Comparison of ENCODE assay signal across 8 cellular contexts in genomic region chr2:12718662-12719399, GRCh38. TPM values are rescaled to one million over a fixed set of nuclear protein-coding genes. Genes with fewer than 3 reads are reported as not detected.
DNase-seq lines count a peak whose midpoint lies in the region; ATAC-seq and TF ChIP-seq lines count a peak whose summit lies in the region.

No MANE protein-coding gene starts in this region.

- H3K9me3 ChIP-seq in CD8-positive, alpha-beta T cell (ENCODE audit: low read length) = no peaks in the 10 kb centered on the region

- TF ChIP-seq CTCF in CD8-positive, alpha-beta T cell (IDR thresholded peaks at IDR 0.05) = no peak
- TF ChIP-seq CTCF in foreskin keratinocyte (conservative IDR thresholded peaks at IDR 0.05) = no peak

- H3K4me3 ChIP-seq in CD8-positive, alpha-beta T cell (ENCODE audit: low read depth, low read length) = peak overlapping the region; percentile 75

- no peaks in the 10 kb centered on the region for H3K9me3 Mint-ChIP-seq in CD8-positive, alpha-beta T cell
- H3K9me3 Mint-ChIP-seq in activated naive CD8-positive, alpha-beta T cell treated with anti-CD3 and anti-CD28 coated beads for 36 hours = no peaks in the 10 kb centered on the region

- ATAC-seq in CD8-positive, alpha-beta T cell = no peak
- ATAC-seq in foreskin keratinocyte (no peak), GM21447 (IDR thresholded peaks at IDR 0.05; ENCODE audit: unreplicated experiment) (no peak)

- peaks cover 45% of the 10 kb centered on the region for H3K4me1 ChIP-seq in CD8-positive, alpha-beta T cell (ENCODE audit: insufficient read depth, low read length)
- peaks cover 16% of the 10 kb centered on the region for H3K4me1 ChIP-seq in foreskin keratinocyte

- H3K27me3 Mint-ChIP-seq in CD8-positive, alpha-beta T cell (ENCODE audit: low read depth) = no peaks in the 10 kb centered on the region
- no peaks in the 10 kb centered on the region for H3K27me3 Mint-ChIP-seq in activated naive CD8-positive, alpha-beta T cell treated with anti-CD3 and anti-CD28 coated beads for 36 hours

- CTCF ChIA-PET in CD8-positive, alpha-beta T cell (lab: Charles Lee) = interaction anchor here (0.6 to 4.9 kb wide), 7 partner anchors 10 to 304 kb away, joined by 3 to 32 read pairs (median 3); no protein-coding TSS in a partner anchor

- H3K36me3 ChIP-seq in CD8-positive, alpha-beta T cell (ENCODE audit: insufficient read depth, low read length) = no peaks in the 10 kb centered on the region

- DNase-seq in CD8-positive, alpha-beta T cell = peak in 4 of 7 experiments; percentile 22 to 62 (median 40)
- DNase-seq in NCI-H345 treated with DMSO at 0.1 percent for 48 hours (lab: John Stamatoyannopoulos, UW; ENCODE audit: unreplicated experiment) (peak; percentile 70), inferior parietal cortex (ENCODE audit: extremely low spot score) (peak; percentile 27), foreskin keratinocyte (no peak), DMS114 treated with DMSO at 0.1 percent for 48 hours (lab: John Stamatoyannopoulos, UW; ENCODE audit: unreplicated experiment) (no peak)
- no peak for DNase-seq in activated naive CD8-positive, alpha-beta T cell treated with anti-CD3 and anti-CD28 coated beads for 36 hours
- DNase-seq in stimulated activated CD8-positive, alpha-beta memory T cell treated with anti-CD3 and anti-CD28 coated beads, Interleukin-12 subunit alpha, Interleukin-12 subunit beta, amount 100 ng/mL, for 4 hours (ENCODE audit: low read depth) = peak; percentile 22

- intact Hi-C loops in CD8-positive, alpha-beta T cell (cut with DNase I, micrococcal nuclease) = loop anchor here (1.0 to 10.0 kb wide), 16 partner anchors 9 to 1907 kb away; partner anchors contain the start of genes E2F6 (in 1 of the 2), LPIN1 (in 1 of the 2) and PDIA6 (in 1 of the 2)

- H3K27me3 ChIP-seq in CD8-positive, alpha-beta T cell (ENCODE audit: insufficient read depth, low read length) = no peaks in the 10 kb centered on the region
- H3K27me3 ChIP-seq in foreskin keratinocyte = peaks cover 14% of the 10 kb centered on the region

- H3K4me3 Mint-ChIP-seq in CD8-positive, alpha-beta T cell = peak overlapping the region; percentile 97
- H3K4me3 Mint-ChIP-seq in activated naive CD8-positive, alpha-beta T cell treated with anti-CD3 and anti-CD28 coated beads for 36 hours = peak overlapping the region; percentile 95

- peaks cover 41% of the 10 kb centered on the region for H3K36me3 Mint-ChIP-seq in CD8-positive, alpha-beta T cell
- H3K36me3 Mint-ChIP-seq in activated naive CD8-positive, alpha-beta T cell treated with anti-CD3 and anti-CD28 coated beads for 36 hours = peaks cover under 1% of the 10 kb centered on the region

- H3K4me1 Mint-ChIP-seq in CD8-positive, alpha-beta T cell (ENCODE audit: low read depth) = peaks cover 63% of the 10 kb centered on the region
- H3K4me1 Mint-ChIP-seq in activated naive CD8-positive, alpha-beta T cell treated with anti-CD3 and anti-CD28 coated beads for 36 hours = peaks cover 62% of the 10 kb centered on the region

- H3K27ac ChIP-seq in CD8-positive, alpha-beta T cell (ENCODE audit: low read depth, low read length) = peak overlapping the region; percentile 66
- H3K27ac ChIP-seq in foreskin keratinocyte = no peak overlapping the region

- POLR2A ChIA-PET in CD8-positive, alpha-beta T cell (lab: Charles Lee) = interaction anchor here (0.9 to 4.2 kb wide), 5 partner anchors 9 to 885 kb away, joined by 5 to 65 read pairs (median 10); no protein-coding TSS in a partner anchor

- H3K27ac Mint-ChIP-seq in CD8-positive, alpha-beta T cell = peak overlapping the region; percentile 93
- H3K27ac Mint-ChIP-seq in activated naive CD8-positive, alpha-beta T cell treated with anti-CD3 and anti-CD28 coated beads for 36 hours = no peak overlapping the region

RNA-seq across cellular contexts. Expression of gene TRIB2, which starts 2.1 kb away (rescaled TPM):
- 10 to 100 TPM; 46.6 to 54.4 TPM for total RNA-seq in CD8-positive, alpha-beta T cell
- 1 to 10 TPM; 5.0 to 5.1 TPM for total RNA-seq in activated naive CD8-positive, alpha-beta T cell treated with anti-CD3 and anti-CD28 coated beads for 36 hours
- total RNA-seq in foreskin keratinocyte = 5.0 and 5.9 TPM in 2 replicates
- 2.9 and 3.7 TPM in 2 replicates for polyA plus RNA-seq in foreskin keratinocyte

Comparison
In these comparisons a context has a peak if more than half of its experiments do, and no peak if none do; other contexts are left out.
1. DNase-seq: peak in CD8-positive, alpha-beta T cell (4 of 7), NCI-H345 treated with DMSO at 0.1 percent for 48 hours (single experiment), inferior parietal cortex (single experiment) and stimulated activated CD8-positive, alpha-beta memory T cell treated with anti-CD3 and anti-CD28 coated beads, Interleukin-12 subunit alpha, Interleukin-12 subunit beta, amount 100 ng/mL, for 4 hours (single experiment); none in activated naive CD8-positive, alpha-beta T cell treated with anti-CD3 and anti-CD28 coated beads for 36 hours (single experiment), foreskin keratinocyte (0 of 2) and DMS114 treated with DMSO at 0.1 percent for 48 hours (single experiment).